10 cellular contexts compared by ENCODE assay signal in the genomic region with DNA sequence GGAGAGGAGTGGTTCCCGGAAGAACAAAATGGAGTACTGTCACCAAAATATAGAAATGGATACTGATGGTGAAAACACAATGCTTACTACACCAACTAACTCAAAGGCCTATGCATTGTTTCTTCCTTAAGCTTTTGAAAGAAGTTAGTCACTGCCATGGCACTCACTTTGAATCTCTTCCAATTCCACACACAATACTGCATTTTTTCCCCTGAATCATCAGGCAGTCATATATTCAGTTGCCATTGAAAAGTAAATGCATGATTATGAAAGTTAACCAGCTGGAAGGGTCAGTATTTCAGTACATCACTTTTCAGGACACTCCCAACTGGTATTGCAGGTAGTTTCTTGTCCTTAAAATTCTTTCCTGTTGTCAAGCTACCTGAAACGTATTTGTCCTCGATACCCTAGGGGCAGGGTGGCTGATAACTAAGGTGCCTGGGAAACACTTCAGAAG.
DNase-seq lines count a peak whose midpoint lies in the region; ATAC-seq, FAIRE-seq and TF ChIP-seq lines count a peak whose summit lies in the region.
"Had no signal": no experiment of that assay in that cellular context is flagged by ENCODE, and none has a peak within 500 bp of the region (broad histone marks: within the 10 kb centered on the region; RNA-seq: fewer than 3 reads in every experiment).

No MANE protein-coding gene starts in this region.

- H3K9ac ChIP-seq in subcutaneous abdominal adipose tissue (ENCODE audit: low read length in 5 of 5) = no peak overlapping the region

- peak; percentile 95 for FAIRE-seq in H54 (lab: Jason Lieb, UNC)

- H3K4me1 ChIP-seq in subcutaneous abdominal adipose tissue (ENCODE audit: control insufficient read depth in 5 of 5, insufficient read depth in 5 of 5, low read length in 5 of 5) = peaks cover 0 to 15% (median 8%) of the 10 kb centered on the region in 5 donors

- TF ChIP-seq POLR2A in H54 (IDR thresholded peaks at IDR 0.05; ENCODE audit: low read depth, low read length) = no peak

- H3K36me3 ChIP-seq in subcutaneous abdominal adipose tissue (ENCODE audit: control insufficient read depth in 5 of 5, insufficient read depth in 5 of 5, low read length in 5 of 5) = no peaks in the 10 kb centered on the region

- no peak overlapping the region for H3K4me3 ChIP-seq in subcutaneous abdominal adipose tissue (ENCODE audit: low read depth in 1 of 5, low read length in 5 of 5)

- peak overlapping the region; percentile 28 for H3K27ac ChIP-seq in subcutaneous abdominal adipose tissue (ENCODE audit: low read depth, low read length)

- H3K27me3 ChIP-seq in subcutaneous abdominal adipose tissue (ENCODE audit: control insufficient read depth in 5 of 5, insufficient read depth in 4 of 5, low read length in 5 of 5) = no peaks in the 10 kb centered on the region

- no peak for DNase-seq in H54 (ENCODE audit: insufficient read length, low spot score)
- peak; percentile 91 for DNase-seq in astrocyte of the hippocampus (ENCODE audit: low read depth, low spot score)
- DNase-seq in inferior parietal cortex (ENCODE audit: extremely low spot score) = peak; percentile 63
- no peak for DNase-seq in NK-92 (lab: John Stamatoyannopoulos, UW; ENCODE audit: unreplicated experiment)
- no peak for DNase-seq in NCI-H2081 (lab: John Stamatoyannopoulos, UW)
- DNase-seq: retina, RPMI8226 had no signal

- no peaks in the 10 kb centered on the region for H3K9me3 ChIP-seq in subcutaneous abdominal adipose tissue (ENCODE audit: control insufficient read depth in 5 of 5, low read length in 5 of 5)

- ATAC-seq in GM18520 (IDR thresholded peaks at IDR 0.05; ENCODE audit: unreplicated experiment) (no peak), GM21381 (IDR thresholded peaks at IDR 0.05; ENCODE audit: unreplicated experiment) (no peak)

Comparison
In these comparisons a context has a peak if more than half of its experiments do, and no peak if none do; other contexts are left out.
1. DNase-seq: peak in astrocyte of the hippocampus (single experiment) and inferior parietal cortex (single experiment); none in H54 (single experiment), NK-92 (single experiment) and NCI-H2081 (0 of 2).